Comparison of ENCODE assay signal across 22 cellular contexts in genomic region chr11:19977941-19978340, GRCh38.
DNase-seq lines count a peak whose midpoint lies in the region; ATAC-seq and TF ChIP-seq lines count a peak whose summit lies in the region.
"Had no signal": no experiment of that assay in that cellular context is flagged by ENCODE, and none has a peak within 500 bp of the region (broad histone marks: within the 10 kb centered on the region; RNA-seq: fewer than 3 reads in every experiment).

No MANE protein-coding gene starts in this region.

- H3K4me2 ChIP-seq in OCI-LY3 (ENCODE audit: low read length), result peak overlapping the region; percentile 87

- H3K9ac ChIP-seq in OCI-LY3 (ENCODE audit: low read length), result peak overlapping the region; percentile 20; the same call in 1 of the 2 replicates

- no peak for DNase-seq in AG04450 (ENCODE audit: low read depth, low spot score)
- no peak for DNase-seq in epithelial cell of prostate (ENCODE audit: low read depth, low spot score)
- no peak for DNase-seq in HCEC 1CT
- DNase-seq in HPDE6-E6E7 (ENCODE audit: extremely low spot score), result no peak
- DNase-seq in NCI-H146 treated with DMSO at 0.1 percent for 48 hours (lab: John Stamatoyannopoulos, UW; ENCODE audit: unreplicated experiment), result no peak
- DNase-seq: activated CD8-positive, alpha-beta memory T cell treated with anti-CD3 and anti-CD28 coated beads for 24 hours; activated T-cell treated with anti-CD3 and anti-CD28 coated beads for 4 hours; CD8-positive, alpha-beta T cell; effector memory CD8-positive, alpha-beta T cell; H7; heart right ventricle; Karpas-422; NCI-H1417 treated with DMSO at 0.1 percent for 48 hours; NCI-H2107; NCI-H774; stimulated activated naive CD4-positive, alpha-beta T cell treated with Interleukin-2 at 50 U/mL for 16 hours; T-cell had no signal

- no peak for ATAC-seq in HG02678 (IDR thresholded peaks at IDR 0.05; ENCODE audit: unreplicated experiment)
- ATAC-seq: CD8-positive, alpha-beta T cell; effector memory CD8-positive, alpha-beta T cell; heart right ventricle; T-cell had no signal

- WGBS in mesodermal cell (ENCODE audit: insufficient coverage in 2 of 2), 2 experiments, result 97 to 99% methylated on average over 6 of the region's 9 CpGs

- H2AFZ ChIP-seq in OCI-LY3 (ENCODE audit: low read depth, low read length), result no peak overlapping the region

- no peak for TF ChIP-seq CTCF in AG04450 (IDR thresholded peaks at IDR 0.05; ENCODE audit: low read depth, low read length)
- no peak for TF ChIP-seq CTCF in OCI-LY3 (IDR thresholded peaks at IDR 0.05; ENCODE audit: low read depth, low read length)

- H3K4me1 ChIP-seq in OCI-LY3 (ENCODE audit: low read length), result peaks cover 46% of the 10 kb centered on the region
- peaks cover 7% of the 10 kb centered on the region for H3K4me1 ChIP-seq in mesodermal cell (ENCODE audit: control insufficient read depth, insufficient read depth, low read length, poor library complexity, severe bottlenecking)
- H3K4me1 ChIP-seq: suprapubic skin had no signal

- H3K9me3 ChIP-seq in AG04450 (ENCODE audit: control insufficient read depth, insufficient read depth, low read length), result no peaks in the 10 kb centered on the region
- no peaks in the 10 kb centered on the region for H3K9me3 ChIP-seq in OCI-LY3 (ENCODE audit: insufficient read depth, low read length)
- no peaks in the 10 kb centered on the region for H3K9me3 ChIP-seq in mesodermal cell (ENCODE audit: control insufficient read depth, low read length)
- H3K9me3 ChIP-seq: heart right ventricle, suprapubic skin had no signal

- no peaks in the 10 kb centered on the region for H3K36me3 ChIP-seq in OCI-LY3 (replicated peaks; ENCODE audit: low read depth, low read length)
- H3K36me3 ChIP-seq in mesodermal cell (ENCODE audit: control insufficient read depth, insufficient read depth, low read length), result no peaks in the 10 kb centered on the region
- H3K36me3 ChIP-seq: suprapubic skin had no signal

- POLR2A ChIA-PET in AG04450 (lab: Yijun Ruan, JAX), result no interaction called here

- CTCF ChIA-PET in AG04450 (lab: Charles Lee), result interaction anchor here (0.6 to 3.9 kb wide), 2 partner anchors 120 to 150 kb away, joined by 3 to 16 read pairs; no protein-coding TSS in a partner anchor

- H3K79me2 ChIP-seq in OCI-LY3 (ENCODE audit: low read length), result no peaks in the 10 kb centered on the region

- H3K4me3 ChIP-seq in AG04450 (ENCODE audit: low read depth, low read length), result no peak overlapping the region
- peak overlapping the region; percentile 18; the same call in 1 of the 2 replicates for H3K4me3 ChIP-seq in OCI-LY3 (ENCODE audit: low read length)
- H3K4me3 ChIP-seq in mesodermal cell (ENCODE audit: extremely low read depth, insufficient read depth, low read length, poor library complexity, severe bottlenecking), result no peak overlapping the region
- H3K4me3 ChIP-seq: coronary artery, heart right ventricle, suprapubic skin had no signal

- no peaks in the 10 kb centered on the region for H4K20me1 ChIP-seq in OCI-LY3 (ENCODE audit: insufficient read depth, low read length)

- H3K27ac ChIP-seq in AG04450 (ENCODE audit: low read depth, low read length), result peak overlapping the region; percentile 25
- no peak overlapping the region; the same call in 1 of the 2 replicates for H3K27ac ChIP-seq in OCI-LY3 (ENCODE audit: low read length)
- H3K27ac ChIP-seq in epithelial cell of prostate, result peak overlapping the region; percentile 99
- peak overlapping the region; percentile 26 for H3K27ac ChIP-seq in mesodermal cell (ENCODE audit: low read depth, low read length, severe bottlenecking)
- H3K27ac ChIP-seq: heart right ventricle, suprapubic skin had no signal

- H3K27me3 ChIP-seq in AG04450 (ENCODE audit: control insufficient read depth, insufficient read depth, low read length) (no peaks in the 10 kb centered on the region), OCI-LY3 (ENCODE audit: low read depth, low read length) (peaks cover 51% of the 10 kb centered on the region)
- H3K27me3 ChIP-seq: heart right ventricle, suprapubic skin had no signal
